In the genomic region with DNA sequence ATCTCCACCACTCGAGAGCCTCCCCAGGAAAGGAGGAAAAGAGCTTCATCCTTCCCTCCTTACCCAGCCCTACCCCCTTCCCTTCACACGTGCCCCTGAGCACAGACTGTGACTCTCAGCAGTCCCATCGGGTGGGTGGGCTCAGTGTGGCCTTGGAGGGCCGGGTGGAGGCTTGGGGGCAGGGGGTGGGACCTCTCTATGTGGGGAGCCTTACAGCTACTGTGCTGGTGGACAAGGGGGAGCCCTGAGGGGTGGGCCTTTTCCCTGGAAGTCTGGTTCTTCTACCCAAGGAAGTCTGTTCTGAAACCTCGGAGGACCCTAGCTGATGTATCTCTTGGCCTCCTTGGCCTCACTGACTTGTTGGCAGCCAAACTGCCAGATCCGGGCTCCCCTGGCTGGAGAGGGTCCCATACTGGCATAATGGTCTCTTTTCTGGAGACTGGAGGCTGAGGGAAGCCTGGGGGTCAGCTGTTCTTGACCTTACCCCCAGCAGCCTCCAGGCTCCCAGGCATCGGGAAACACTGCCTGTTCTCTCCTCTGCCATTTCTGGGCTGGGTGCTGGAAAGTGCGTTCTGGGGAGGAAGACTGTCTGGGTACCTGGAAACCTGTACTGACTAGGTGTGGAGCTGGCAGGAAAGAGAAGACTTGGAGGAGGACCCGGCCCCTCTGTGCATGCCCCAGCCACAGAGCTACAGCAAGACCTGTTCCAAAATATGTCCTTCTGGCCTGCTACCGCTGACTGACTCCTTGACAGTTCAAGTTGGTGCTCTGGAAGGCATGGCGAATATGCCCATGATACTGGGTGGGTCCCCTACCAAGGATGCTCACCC, we compare ENCODE assay signal across 9 cellular contexts. TPM values are rescaled to one million over a fixed set of nuclear protein-coding genes. Genes with fewer than 3 reads are reported as not detected.
A peak's percentile ranks its signal among the peaks of the same experiment; 100 is the strongest.
DNase-seq lines count a peak whose midpoint lies in the region; ATAC-seq and TF ChIP-seq lines count a peak whose summit lies in the region.
"Had no signal": no experiment of that assay in that cellular context is flagged by ENCODE, and none has a peak within 500 bp of the region (broad histone marks: within the 10 kb centered on the region; RNA-seq: fewer than 3 reads in every experiment).

No MANE protein-coding gene starts in this region.

- H3K4me3 ChIP-seq in right lobe of liver: no peak overlapping the region
- H3K4me3 ChIP-seq in thyroid gland (replicated peaks in 1 of 3): no peak overlapping the region

- no peak for ATAC-seq in activated naive CD8-positive, alpha-beta T cell treated with anti-CD3 and anti-CD28 coated beads, Interleukin-2, amount 10 ng/mL, durations not matched to agents 7 days and 5 days (ENCODE audit: low read depth)
- no peak for ATAC-seq in right lobe of liver

- peaks cover 15% of the 10 kb centered on the region for H3K27me3 Mint-ChIP-seq in activated CD4-positive, alpha-beta T cell treated with anti-CD3 and anti-CD28 coated beads, Interleukin-2, amount 10 ng/mL, durations not matched to agents 7 days and 5 days
- peaks cover 4% of the 10 kb centered on the region for H3K27me3 Mint-ChIP-seq in activated naive CD8-positive, alpha-beta T cell treated with anti-CD3 and anti-CD28 coated beads, Interleukin-2, amount 10 ng/mL, durations not matched to agents 7 days and 5 days
- H3K27me3 Mint-ChIP-seq in HFFc6 (ENCODE audit: insufficient read depth): peaks cover 14% of the 10 kb centered on the region

- peak overlapping the region; percentile 24 to 68 (median 49) for H3K27ac ChIP-seq in right lobe of liver
- peak overlapping the region in 2 of 3 donors; percentile 35 to 58 for H3K27ac ChIP-seq in thyroid gland

- WGBS in right lobe of liver (ENCODE audit: insufficient coverage, low coverage, low lambda C conversion rate, missing lambda C conversion rate): 17% methylated on average over 1 of the region's 11 CpGs
- 60 to 78% methylated on average over 7 to 9 of the region's 11 CpGs for WGBS in thyroid gland, 2 donors

- TF ChIP-seq CTCF in right lobe of liver (IDR thresholded peaks at IDR 0.05) (no peak), thyroid gland (IDR thresholded peaks at IDR 0.05) (no peak), HFFc6 (IDR thresholded peaks at IDR 0.05) (no peak)

- peak overlapping the region; percentile 82 for H3K27ac Mint-ChIP-seq in activated CD4-positive, alpha-beta T cell treated with anti-CD3 and anti-CD28 coated beads, Interleukin-2, amount 10 ng/mL, durations not matched to agents 7 days and 5 days
- H3K27ac Mint-ChIP-seq in activated naive CD8-positive, alpha-beta T cell treated with anti-CD3 and anti-CD28 coated beads, Interleukin-2, amount 10 ng/mL, durations not matched to agents 7 days and 5 days: peak overlapping the region; percentile 81
- H3K27ac Mint-ChIP-seq in HFFc6: no peak overlapping the region

- H3K27me3 ChIP-seq in right lobe of liver: no peaks in the 10 kb centered on the region
- no peaks in the 10 kb centered on the region for H3K27me3 ChIP-seq in thyroid gland

- POLR2A ChIA-PET in activated CD4-positive, alpha-beta T cell treated with anti-CD3 and anti-CD28 coated beads, Interleukin-2, amount 10 ng/mL, durations not matched to agents 7 days and 5 days (lab: Charles Lee): no interaction called here
- POLR2A ChIA-PET in activated naive CD8-positive, alpha-beta T cell treated with anti-CD3 and anti-CD28 coated beads, Interleukin-2, amount 10 ng/mL, durations not matched to agents 7 days and 5 days (lab: Charles Lee): interaction anchor here (1.0 to 2.6 kb wide), 5 partner anchors 8 to 44 kb away, joined by 3 to 8 read pairs (median 6); a partner anchor contains a TSS

- no peak for DNase-seq in activated CD4-positive, alpha-beta T cell treated with anti-CD3 and anti-CD28 coated beads, Interleukin-2, amount 10 ng/mL, durations not matched to agents 7 days and 5 days
- no peak for DNase-seq in activated CD4-positive, alpha-beta T cell treated with anti-CD3 and anti-CD28 coated beads for 48 hours
- no peak for DNase-seq in activated naive CD8-positive, alpha-beta T cell treated with anti-CD3 and anti-CD28 coated beads, Interleukin-2, amount 10 ng/mL, durations not matched to agents 7 days and 5 days
- no peak for DNase-seq in right lobe of liver
- DNase-seq in thyroid gland: no peak
- DNase-seq in anterior cingulate cortex (lab: John Stamatoyannopoulos, UW): no peak
- DNase-seq in HFFc6: no peak
- no peak for DNase-seq in A172 (ENCODE audit: low spot score)
- DNase-seq: NCI-H187 treated with DMSO at 0.1 percent for 48 hours had no signal

- no peaks in the 10 kb centered on the region for H3K9me3 ChIP-seq in right lobe of liver
- H3K9me3 ChIP-seq in thyroid gland: no peaks in the 10 kb centered on the region

- H3K36me3 Mint-ChIP-seq in activated CD4-positive, alpha-beta T cell treated with anti-CD3 and anti-CD28 coated beads, Interleukin-2, amount 10 ng/mL, durations not matched to agents 7 days and 5 days (ENCODE audit: low read depth): no peaks in the 10 kb centered on the region
- H3K36me3 Mint-ChIP-seq in activated naive CD8-positive, alpha-beta T cell treated with anti-CD3 and anti-CD28 coated beads, Interleukin-2, amount 10 ng/mL, durations not matched to agents 7 days and 5 days: no peaks in the 10 kb centered on the region
- no peaks in the 10 kb centered on the region for H3K36me3 Mint-ChIP-seq in HFFc6 (ENCODE audit: low read depth)

- TF ChIP-seq POLR2A in right lobe of liver (IDR thresholded peaks at IDR 0.05): no peak
- TF ChIP-seq POLR2A in thyroid gland (IDR thresholded peaks at IDR 0.05): no peak

- CTCF ChIA-PET in activated CD4-positive, alpha-beta T cell treated with anti-CD3 and anti-CD28 coated beads, Interleukin-2, amount 10 ng/mL, durations not matched to agents 7 days and 5 days (lab: Charles Lee): interaction anchor here (0.6 to 1.7 kb wide), 6 partner anchors 12 to 375 kb away, joined by 3 to 7 read pairs (median 4); no protein-coding TSS in a partner anchor

- intact Hi-C loops in right lobe of liver (cut with DNase I): no loop called here
- intact Hi-C loops in thyroid gland (cut with DNase I): no loop called here

- H3K36me3 ChIP-seq in right lobe of liver: no peaks in the 10 kb centered on the region
- no peaks in the 10 kb centered on the region for H3K36me3 ChIP-seq in thyroid gland

- H3K4me1 ChIP-seq in right lobe of liver (peaks cover 0 to 5% (median 0%) of the 10 kb centered on the region in 4 donors), thyroid gland (peaks cover 0 to 30% of the 10 kb centered on the region in 2 donors)

- peaks cover 30% of the 10 kb centered on the region for H3K4me1 Mint-ChIP-seq in activated CD4-positive, alpha-beta T cell treated with anti-CD3 and anti-CD28 coated beads, Interleukin-2, amount 10 ng/mL, durations not matched to agents 7 days and 5 days
- H3K4me1 Mint-ChIP-seq in activated naive CD8-positive, alpha-beta T cell treated with anti-CD3 and anti-CD28 coated beads, Interleukin-2, amount 10 ng/mL, durations not matched to agents 7 days and 5 days: peaks cover 15% of the 10 kb centered on the region
- peaks cover 18% of the 10 kb centered on the region for H3K4me1 Mint-ChIP-seq in HFFc6 (ENCODE audit: low read depth)

- H3K9me3 Mint-ChIP-seq in activated CD4-positive, alpha-beta T cell treated with anti-CD3 and anti-CD28 coated beads, Interleukin-2, amount 10 ng/mL, durations not matched to agents 7 days and 5 days: no peaks in the 10 kb centered on the region
- no peaks in the 10 kb centered on the region for H3K9me3 Mint-ChIP-seq in activated naive CD8-positive, alpha-beta T cell treated with anti-CD3 and anti-CD28 coated beads, Interleukin-2, amount 10 ng/mL, durations not matched to agents 7 days and 5 days
- no peaks in the 10 kb centered on the region for H3K9me3 Mint-ChIP-seq in HFFc6

- H3K4me3 Mint-ChIP-seq in activated CD4-positive, alpha-beta T cell treated with anti-CD3 and anti-CD28 coated beads, Interleukin-2, amount 10 ng/mL, durations not matched to agents 7 days and 5 days: no peak overlapping the region
- H3K4me3 Mint-ChIP-seq in activated naive CD8-positive, alpha-beta T cell treated with anti-CD3 and anti-CD28 coated beads, Interleukin-2, amount 10 ng/mL, durations not matched to agents 7 days and 5 days: peak overlapping the region; percentile 52
- H3K4me3 Mint-ChIP-seq in HFFc6: no peak overlapping the region

RNA-seq across cellular contexts. Expression of a gene that starts 7.6 kb away (rescaled TPM):
- 1 to 10 TPM; 2.1 TPM for total RNA-seq in activated CD4-positive, alpha-beta T cell treated with anti-CD3 and anti-CD28 coated beads, Interleukin-2, amount 10 ng/mL, durations not matched to agents 7 days and 5 days
- total RNA-seq in activated naive CD8-positive, alpha-beta T cell treated with anti-CD3 and anti-CD28 coated beads, Interleukin-2, amount 10 ng/mL, durations not matched to agents 7 days and 5 days: 1 to 10 TPM; 7.0 to 9.0 TPM
- 10 to 100 TPM in 1 of 6 experiments, 1 to 10 TPM in 5; 2.0 to 12.3 (median 4.6) TPM for total RNA-seq in right lobe of liver
- total RNA-seq in thyroid gland: 1 to 10 TPM; 2.3 to 5.0 (median 3.1) TPM
- total RNA-seq in HFFc6 (2021; fragmentation: NEBNext Ultra II Directional; extraction: Animal tissue kit (Norgen Biotek cat#: 25700)): 1 to 10 TPM in 5 of 6 experiments, under 1 TPM in 1; 0.94 to 2.9 (median 1.5) TPM
- 2.9 and 3.5 TPM in 2 replicates for total RNA-seq in A172 (2014; rRNA removed; shearing (Covaris generic))

RNA-seq across cellular contexts. Expression of a gene that starts 43.8 kb away (rescaled TPM):
- total RNA-seq in activated CD4-positive, alpha-beta T cell treated with anti-CD3 and anti-CD28 coated beads, Interleukin-2, amount 10 ng/mL, durations not matched to agents 7 days and 5 days: 10 to 100 TPM; 13.7 TPM
- total RNA-seq in activated naive CD8-positive, alpha-beta T cell treated with anti-CD3 and anti-CD28 coated beads, Interleukin-2, amount 10 ng/mL, durations not matched to agents 7 days and 5 days: 10 to 100 TPM; 15.4 to 17.3 TPM
- total RNA-seq in right lobe of liver (10 to 100 TPM in 5 of 6 experiments, 1 to 10 TPM in 1; 9.3 to 17.8 (median 14.4) TPM), thyroid gland (10 to 100 TPM; 14.5 to 26.0 (median 18.4) TPM)
- 1 to 10 TPM; 7.4 to 9.6 (median 8.0) TPM for total RNA-seq in HFFc6 (2021; fragmentation: NEBNext Ultra II Directional; extraction: Animal tissue kit (Norgen Biotek cat#: 25700))
- total RNA-seq in A172 (2014; rRNA removed; shearing (Covaris generic)): 4.0 and 4.8 TPM in 2 replicates

RNA-seq across cellular contexts. Expression of a gene that starts 57.3 kb away (rescaled TPM):
- total RNA-seq in activated CD4-positive, alpha-beta T cell treated with anti-CD3 and anti-CD28 coated beads, Interleukin-2, amount 10 ng/mL, durations not matched to agents 7 days and 5 days: not detected
- total RNA-seq in activated naive CD8-positive, alpha-beta T cell treated with anti-CD3 and anti-CD28 coated beads, Interleukin-2, amount 10 ng/mL, durations not matched to agents 7 days and 5 days: not detected
- total RNA-seq in right lobe of liver: not detected
- total RNA-seq in thyroid gland: not detected
- not detected for total RNA-seq in HFFc6 (2021; fragmentation: NEBNext Ultra II Directional; extraction: Animal tissue kit (Norgen Biotek cat#: 25700))
- total RNA-seq in A172 (2014; rRNA removed; shearing (Covaris generic)): not detected in 2 replicates
